ENCODE assay signal across 12 cellular contexts in genomic region chr11:72024073-72024749, GRCh38. TPM values are rescaled to one million over a fixed set of nuclear protein-coding genes. Genes with fewer than 3 reads are reported as not detected.
DNase-seq lines count a peak whose midpoint lies in the region; ATAC-seq and TF ChIP-seq lines count a peak whose summit lies in the region.
"Had no signal": no experiment of that assay in that cellular context is flagged by ENCODE, and none has a peak within 500 bp of the region (broad histone marks: within the 10 kb centered on the region; RNA-seq: fewer than 3 reads in every experiment).

No MANE protein-coding gene starts in this region.

- no peak overlapping the region for H3K4me3 ChIP-seq in BLaER1 treated with 17β-estradiol and CSF1 and Interleukin-3, amounts not matched to agents 10 nM and 100 nM
- H3K4me3 ChIP-seq in GM23248 (no peak overlapping the region), psoas muscle (no peak overlapping the region), MM.1S (ENCODE audit: low read length) (no peak overlapping the region)

- H3K27ac ChIP-seq in BLaER1 treated with 17β-estradiol and CSF1 and Interleukin-3, amounts not matched to agents 10 nM and 100 nM, result peak overlapping the region in 2 of 11 experiments; percentile 25 to 39; a peak in 2 of 22 replicates
- H3K27ac ChIP-seq in GM23248 (peak overlapping the region; percentile 95; the same call in 1 of the 2 replicates), psoas muscle (peak overlapping the region; percentile 50), MM.1S (ENCODE audit: low read length) (no peak overlapping the region)
- H3K27ac ChIP-seq: foreskin keratinocyte had no signal

- no peak overlapping the region for H2AFZ ChIP-seq in GM23248
- H2AFZ ChIP-seq in MM.1S (ENCODE audit: low read length), result no peak overlapping the region

- H3K27ac Mint-ChIP-seq in endothelial cell (ENCODE audit: unreplicated experiment), result no peak overlapping the region

- H3K9me3 Mint-ChIP-seq in endothelial cell (ENCODE audit: unreplicated experiment), result no peaks in the 10 kb centered on the region
- H3K9me3 Mint-ChIP-seq: central memory CD8-positive, alpha-beta T cell; naive B cell; T-helper 1 cell treated with Interleukin-12 subunit alpha and Interleukin-12 subunit beta and Interleukin-4 antibody, amounts not matched to agents 30 μg/mL and 1 μg/mL, for 36 hours had no signal

- H4K20me1 ChIP-seq in BLaER1 treated with 17β-estradiol and CSF1 and Interleukin-3, amounts not matched to agents 10 nM and 100 nM, result peaks cover 55 to 84% (median 78%) of the 10 kb centered on the region in 11 experiments; a peak in 21 of 22 replicates
- H4K20me1 ChIP-seq in GM23248 (ENCODE audit: insufficient read depth) (no peaks in the 10 kb centered on the region), MM.1S (ENCODE audit: insufficient read depth, low read length) (no peaks in the 10 kb centered on the region)

- peaks cover 48% of the 10 kb centered on the region for H3K36me3 Mint-ChIP-seq in endothelial cell (ENCODE audit: low read depth, unreplicated experiment)

- TF ChIP-seq CTCF in endothelial cell (IDR thresholded peaks at IDR 0.05; ENCODE audit: unreplicated experiment), result no peak
- TF ChIP-seq CTCF in psoas muscle (IDR thresholded peaks at IDR 0.05), result no peak
- no peak for TF ChIP-seq CTCF in MM.1S (IDR thresholded peaks at IDR 0.05; ENCODE audit: low read length)

- H3K79me2 ChIP-seq in GM23248 (ENCODE audit: insufficient read depth) (peaks cover 78% of the 10 kb centered on the region), MM.1S (ENCODE audit: low read length) (peaks cover 58% of the 10 kb centered on the region)

- peak overlapping the region in 2 of 11 experiments; percentile 53 to 79; a peak in 4 of 22 replicates for H3K4me2 ChIP-seq in BLaER1 treated with 17β-estradiol and CSF1 and Interleukin-3, amounts not matched to agents 10 nM and 100 nM
- H3K4me2 ChIP-seq in GM23248 (ENCODE audit: unreplicated experiment) (no peak overlapping the region), MM.1S (ENCODE audit: low read depth, low read length) (no peak overlapping the region)

- peaks cover 11% of the 10 kb centered on the region for H3K4me1 Mint-ChIP-seq in endothelial cell (ENCODE audit: unreplicated experiment)

- peaks cover 2% of the 10 kb centered on the region for H3K27me3 Mint-ChIP-seq in endothelial cell (ENCODE audit: unreplicated experiment)
- H3K27me3 Mint-ChIP-seq: B cell; central memory CD8-positive, alpha-beta T cell; naive B cell had no signal

- no peaks in the 10 kb centered on the region for H3K9me3 ChIP-seq in BLaER1 treated with 17β-estradiol and CSF1 and Interleukin-3, amounts not matched to agents 10 nM and 100 nM (replicated peaks in 1 of 11)
- H3K9me3 ChIP-seq in GM23248 (ENCODE audit: low read depth), result no peaks in the 10 kb centered on the region
- no peaks in the 10 kb centered on the region for H3K9me3 ChIP-seq in psoas muscle
- H3K9me3 ChIP-seq in MM.1S (replicated peaks; ENCODE audit: insufficient read depth, low read length), result no peaks in the 10 kb centered on the region

- intact Hi-C loops in psoas muscle (cut with DNase I), result loop anchor here in 1 of 2 donors (1.0 kb wide), 1 partner anchor 119 kb away; no protein-coding TSS in a partner anchor

- WGBS in GM23248 (ENCODE audit: low coverage in 1 of 2, low lambda C conversion rate in 2 of 2, missing lambda C conversion rate in 2 of 2), 2 experiments, result 52 to 56% methylated on average over 5 of the region's 5 CpGs
- 39 to 57% (median 47%) methylated on average over 5 of the region's 5 CpGs for WGBS in psoas muscle, 3 donors

- H3K9ac ChIP-seq in BLaER1 treated with 17β-estradiol and CSF1 and Interleukin-3, amounts not matched to agents 10 nM and 100 nM, result peak overlapping the region in 7 of 11 experiments; percentile 15 to 63 (median 33); a peak in 9 of 22 replicates
- H3K9ac ChIP-seq in GM23248 (peak overlapping the region; percentile 18; the same call in 1 of the 2 replicates), MM.1S (ENCODE audit: low read length) (no peak overlapping the region)

- peaks cover 96 to 100% (median 98%) of the 10 kb centered on the region in 11 experiments for H3K36me3 ChIP-seq in BLaER1 treated with 17β-estradiol and CSF1 and Interleukin-3, amounts not matched to agents 10 nM and 100 nM
- H3K36me3 ChIP-seq in GM23248 (ENCODE audit: low read depth), result peaks cover 69% of the 10 kb centered on the region
- H3K36me3 ChIP-seq in psoas muscle (ENCODE audit: insufficient read depth in 1 of 2, low read depth in 1 of 2), result peaks cover 27 to 97% of the 10 kb centered on the region in 2 donors
- peaks cover 26% of the 10 kb centered on the region for H3K36me3 ChIP-seq in MM.1S (replicated peaks; ENCODE audit: insufficient read depth, low read length)

- H3K9me2 ChIP-seq in GM23248 (ENCODE audit: insufficient read depth), result no peaks in the 10 kb centered on the region
- no peaks in the 10 kb centered on the region for H3K9me2 ChIP-seq in MM.1S (replicated peaks; ENCODE audit: insufficient read depth, low read length)

- no peaks in the 10 kb centered on the region for H3K27me3 ChIP-seq in BLaER1 treated with 17β-estradiol and CSF1 and Interleukin-3, amounts not matched to agents 10 nM and 100 nM
- H3K27me3 ChIP-seq in GM23248 (replicated peaks; ENCODE audit: insufficient read depth) (no peaks in the 10 kb centered on the region), psoas muscle (ENCODE audit: insufficient read depth in 3 of 3, low read length in 2 of 3) (no peaks in the 10 kb centered on the region), MM.1S (replicated peaks; ENCODE audit: insufficient read depth, low read length) (no peaks in the 10 kb centered on the region)
- H3K27me3 ChIP-seq: foreskin keratinocyte had no signal

- no peak for DNase-seq in GM23248
- no peak for DNase-seq in endothelial cell (ENCODE audit: low spot score)
- DNase-seq in psoas muscle, result no peak
- DNase-seq in NOMO-1 treated with DMSO at 0.1 percent for 48 hours (lab: John Stamatoyannopoulos, UW; ENCODE audit: unreplicated experiment), result no peak
- no peak for DNase-seq in MM.1S

- no peak for ATAC-seq in psoas muscle
- no peak for ATAC-seq in GM19395 (IDR thresholded peaks at IDR 0.05; ENCODE audit: unreplicated experiment)

- H3K4me3 Mint-ChIP-seq in endothelial cell (ENCODE audit: unreplicated experiment), result peak overlapping the region; percentile 51
- H3K4me3 Mint-ChIP-seq: B cell; central memory CD8-positive, alpha-beta T cell; naive B cell; T-helper 1 cell treated with Interleukin-12 subunit alpha and Interleukin-12 subunit beta and Interleukin-4 antibody, amounts not matched to agents 30 μg/mL and 1 μg/mL, for 36 hours had no signal

- peaks cover 0 to 33% (median 17%) of the 10 kb centered on the region in 10 experiments; a peak in 14 of 20 replicates for H3K4me1 ChIP-seq in BLaER1 treated with 17β-estradiol and CSF1 and Interleukin-3, amounts not matched to agents 10 nM and 100 nM
- peaks cover 14% of the 10 kb centered on the region for H3K4me1 ChIP-seq in GM23248 (ENCODE audit: insufficient read depth)
- H3K4me1 ChIP-seq in psoas muscle, result peaks cover 29% of the 10 kb centered on the region
- no peaks in the 10 kb centered on the region for H3K4me1 ChIP-seq in MM.1S (ENCODE audit: low read length)

- H3F3A ChIP-seq in GM23248 (ENCODE audit: insufficient read depth) (peaks cover 44% of the 10 kb centered on the region), MM.1S (ENCODE audit: insufficient read depth, low read length) (no peaks in the 10 kb centered on the region)

- in situ Hi-C loops in GM23248 (cut with MboI), result loop anchor here (5.0 to 10.0 kb wide), 3 partner anchors 73 to 401 kb away; no protein-coding TSS in a partner anchor

RNA-seq across cellular contexts. Expression of gene IL18BP, which starts 25.5 kb away (rescaled TPM):
- 2.5 and 4.8 TPM in 2 replicates for total RNA-seq in GM23248 (2014; rRNA removed; shearing (Covaris generic))
- polyA plus RNA-seq in GM23248 (2016; fragmentation: Nextera tagmentation; extraction: Ambion mirVana), result 0.14 and 0.44 TPM in 2 replicates
- 17.7 TPM for total RNA-seq in endothelial cell (ENCODE audit: unreplicated experiment)
- total RNA-seq in psoas muscle, result 1 to 10 TPM; 2.9 to 4.4 (median 3.2) TPM
- polyA plus RNA-seq in psoas muscle, result 1 to 10 TPM; 1.5 to 2.1 (median 2.0) TPM

RNA-seq across cellular contexts. Expression of gene NUMA1, which starts 56.1 kb away (rescaled TPM):
- total RNA-seq in GM23248 (2014; rRNA removed; shearing (Covaris generic)), result 124 and 149 TPM in 2 replicates
- polyA plus RNA-seq in GM23248 (2016; fragmentation: Nextera tagmentation; extraction: Ambion mirVana), result 48.7 and 51.5 TPM in 2 replicates
- 173 TPM for total RNA-seq in endothelial cell (ENCODE audit: unreplicated experiment)
- 100 to 1,000 TPM in 3 of 4 donors, 10 to 100 TPM in 1; 100.0 to 130 (median 111) TPM for total RNA-seq in psoas muscle
- 100 to 1,000 TPM in 1 of 3 donors, 10 to 100 TPM in 2; 68.9 to 102 (median 92.8) TPM for polyA plus RNA-seq in psoas muscle

RNA-seq across cellular contexts. Expression of gene LRRC51, which starts 56.4 kb away (rescaled TPM):
- 7.1 and 7.8 TPM in 2 replicates for total RNA-seq in GM23248 (2014; rRNA removed; shearing (Covaris generic))
- polyA plus RNA-seq in GM23248 (2016; fragmentation: Nextera tagmentation; extraction: Ambion mirVana), result 7.5 and 9.4 TPM in 2 replicates
- 5.8 TPM for total RNA-seq in endothelial cell (ENCODE audit: unreplicated experiment)
- total RNA-seq in psoas muscle, result 1 to 10 TPM; 4.9 to 5.9 (median 5.4) TPM
- polyA plus RNA-seq in psoas muscle, result 10 to 100 TPM in 1 of 3 donors, 1 to 10 TPM in 2; 4.0 to 10.4 (median 7.0) TPM
